Comparison of ENCODE assay signal across 9 cellular contexts in genomic region chr4:86592553-86593249, GRCh38. TPM values are rescaled to one million over a fixed set of nuclear protein-coding genes. Genes with fewer than 3 reads are reported as not detected.
A peak's percentile ranks its signal among the peaks of the same experiment; 100 is the strongest.
DNase-seq lines count a peak whose midpoint lies in the region; ATAC-seq and TF ChIP-seq lines count a peak whose summit lies in the region.
"Had no signal": no experiment of that assay in that cellular context is flagged by ENCODE, and none has a peak within 500 bp of the region (broad histone marks: within the 10 kb centered on the region; RNA-seq: fewer than 3 reads in every experiment).

No MANE protein-coding gene starts in this region.

- H3K4me3 ChIP-seq in ascending aorta, result peak overlapping the region; percentile 59 to 82
- H3K4me3 ChIP-seq in iPS-18a (ENCODE audit: low read length), result peak overlapping the region; percentile 100
- H3K4me3 ChIP-seq in tibial artery, result no peak overlapping the region

- H3K4me1 ChIP-seq in ascending aorta, result peaks cover 0 to 4% of the 10 kb centered on the region in 2 donors
- H3K4me1 ChIP-seq in iPS-18a (ENCODE audit: control insufficient read depth, low read depth, low read length), result peaks cover 30% of the 10 kb centered on the region
- H3K4me1 ChIP-seq in tibial artery, result peaks cover 0 to 28% (median 3%) of the 10 kb centered on the region in 4 donors
- H3K4me1 ChIP-seq: colonic mucosa had no signal

- ATAC-seq in HG02852 (IDR thresholded peaks at IDR 0.05; ENCODE audit: unreplicated experiment), result no peak

- H3K36me3 ChIP-seq in ascending aorta (no peaks in the 10 kb centered on the region), iPS-18a (ENCODE audit: control insufficient read depth, low read depth, low read length) (no peaks in the 10 kb centered on the region), tibial artery (no peaks in the 10 kb centered on the region)
- H3K36me3 ChIP-seq: colonic mucosa had no signal

- DNase-seq in DMS 273 (lab: John Stamatoyannopoulos, UW; ENCODE audit: unreplicated experiment) (peak; percentile 37), DMS 273 treated with DMSO at 0.1 percent for 48 hours (lab: John Stamatoyannopoulos, UW) (no peak), ascending aorta (ENCODE audit: low spot score in 2 of 2) (no peak), tibial artery (no peak), NCI-H2107 treated with DMSO at 0.1 percent for 48 hours (lab: John Stamatoyannopoulos, UW; ENCODE audit: unreplicated experiment) (no peak)
- no peak for DNase-seq in stimulated activated CD4-positive, alpha-beta T cell treated with anti-CD3 and anti-CD28 coated beads, Interleukin-12 subunit alpha, Interleukin-12 subunit beta, amount 100 ng/mL, for 4 hours
- DNase-seq: colonic mucosa had no signal

- H3K27ac ChIP-seq in ascending aorta (peak overlapping the region; percentile 68 to 79), iPS-18a (ENCODE audit: low read length) (no peak overlapping the region), tibial artery (peak overlapping the region; percentile 84 to 90)

- H3K27me3 ChIP-seq in ascending aorta (no peaks in the 10 kb centered on the region), iPS-18a (ENCODE audit: control insufficient read depth, insufficient read depth, low read length) (no peaks in the 10 kb centered on the region), tibial artery (no peaks in the 10 kb centered on the region)
- H3K27me3 ChIP-seq: colonic mucosa had no signal

- peak overlapping the region; percentile 89 for H3K9ac ChIP-seq in iPS-18a (ENCODE audit: low read length)

- TF ChIP-seq CTCF in ascending aorta (IDR thresholded peaks at IDR 0.05) (no peak), tibial artery (IDR thresholded peaks at IDR 0.05) (no peak)

- intact Hi-C loops in ascending aorta (cut with DNase I) (loop anchor here (5.0 to 10.0 kb wide), 3 partner anchors 300 to 1690 kb away; partner anchors contain the start of genes C4orf36 and PPM1K), tibial artery (cut with DNase I; ENCODE audit: low total_unique reads) (loop anchor here (10.0 kb wide), 1 partner anchor 312 kb away; no protein-coding TSS in a partner anchor)

- H3K9me3 ChIP-seq in ascending aorta (no peaks in the 10 kb centered on the region), iPS-18a (ENCODE audit: control insufficient read depth, low read depth, low read length) (no peaks in the 10 kb centered on the region), tibial artery (no peaks in the 10 kb centered on the region)
- H3K9me3 ChIP-seq: colonic mucosa had no signal

RNA-seq across cellular contexts. Expression of gene PTPN13, which starts 1.4 kb away (rescaled TPM):
- 20.8 TPM for total RNA-seq in ascending aorta

Comparison
In these comparisons a context has a peak if more than half of its experiments do, and no peak if none do; other contexts are left out.
1. H3K4me3 ChIP-seq: peak in ascending aorta (2 of 2) and iPS-18a (single experiment); none in tibial artery (0 of 2).